In the genomic region with DNA sequence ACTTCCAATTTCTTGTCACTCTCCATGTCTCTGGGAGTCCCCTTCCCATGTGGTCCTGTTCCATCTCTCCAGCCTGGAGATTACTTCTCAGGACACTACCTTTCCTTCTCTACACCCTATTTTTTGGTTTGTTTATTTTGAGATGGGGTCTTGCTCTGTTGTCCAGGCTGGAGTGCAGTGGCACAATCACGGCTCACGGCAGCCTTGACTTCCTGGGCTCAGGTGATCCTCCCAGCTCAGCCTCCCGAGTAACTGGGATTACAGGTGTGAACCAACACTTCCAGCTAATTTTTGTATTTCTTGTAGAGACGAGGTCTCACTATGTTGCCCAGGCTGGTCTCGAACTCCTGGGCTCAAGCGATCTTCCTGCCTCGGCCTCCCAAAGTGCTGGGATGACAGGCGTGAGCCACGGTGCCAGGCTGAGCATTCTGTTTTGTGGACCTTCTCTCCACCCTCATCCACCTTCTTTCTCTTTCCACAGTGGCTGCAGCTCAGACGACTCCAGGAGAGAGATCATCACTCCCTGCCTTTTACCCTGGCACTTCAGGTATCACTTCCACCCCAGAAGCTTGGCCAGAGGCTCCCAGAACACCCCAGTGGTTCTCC, we compare ENCODE assay signal across 2 cellular contexts.
TF ChIP-seq lines count a peak whose summit lies in the region.

No MANE protein-coding gene starts in this region.

TF ChIP-seq in HEK293, 187 proteins besides CTCF, POLR2A, EP300 and RAD21:
- TF ChIP-seq ZNF121 (tag by site-specific recombination; IDR thresholded peaks at IDR 0.05) = peak; percentile 100
- 0 out of 2 replicates have a peak, but pooled peaks have one; percentile 5 for TF ChIP-seq ZSCAN23 (tag by site-specific recombination; IDR thresholded peaks at IDR 0.05)
- TF ChIP-seq ZNF280C (tag by site-specific recombination; IDR thresholded peaks at IDR 0.05) = peak; percentile 55; the same call in 1 of the 2 replicates
- TF ChIP-seq PRDM1 (tag by site-specific recombination; IDR thresholded peaks at IDR 0.05) = no peak
- TF ChIP-seq, protein P1, sequence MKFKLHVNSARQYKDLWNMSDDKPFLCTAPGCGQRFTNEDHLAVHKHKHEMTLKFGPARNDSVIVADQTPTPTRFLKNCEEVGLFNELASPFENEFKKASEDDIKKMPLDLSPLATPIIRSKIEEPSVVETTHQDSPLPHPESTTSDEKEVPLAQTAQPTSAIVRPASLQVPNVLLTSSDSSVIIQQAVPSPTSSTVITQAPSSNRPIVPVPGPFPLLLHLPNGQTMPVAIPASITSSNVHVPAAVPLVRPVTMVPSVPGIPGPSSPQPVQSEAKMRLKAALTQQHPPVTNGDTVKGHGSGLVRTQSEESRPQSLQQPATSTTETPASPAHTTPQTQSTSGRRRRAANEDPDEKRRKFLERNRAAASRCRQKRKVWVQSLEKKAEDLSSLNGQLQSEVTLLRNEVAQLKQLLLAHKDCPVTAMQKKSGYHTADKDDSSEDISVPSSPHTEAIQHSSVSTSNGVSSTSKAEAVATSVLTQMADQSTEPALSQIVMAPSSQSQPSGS (tag by site-specific recombination; IDR thresholded peaks at IDR 0.05; ENCODE audit: low read depth) = no peak
- 0 out of 2 replicates have a peak, but pooled peaks have one; percentile 32 for TF ChIP-seq ZNF146 (tag by site-specific recombination; IDR thresholded peaks at IDR 0.05)

TF ChIP-seq in GM12878, 131 proteins besides CTCF, POLR2A, EP300 and RAD21:
- TF ChIP-seq POLR2AphosphoS2 (IDR thresholded peaks at IDR 0.05; ENCODE audit: low read depth, low read length) (no peak), USF2 (IDR thresholded peaks at IDR 0.05; ENCODE audit: borderline replicate concordance, low read depth, low read length) (no peak), BACH1 (IDR thresholded peaks at IDR 0.05; ENCODE audit: borderline replicate concordance) (no peak), TBL1XR1 (IDR thresholded peaks at IDR 0.05; ENCODE audit: low read depth, low read length) (no peak), MXI1 (IDR thresholded peaks at IDR 0.05; ENCODE audit: low read depth, low read length) (no peak), CREB1 (IDR thresholded peaks at IDR 0.05; ENCODE audit: low read depth) (no peak), PAX8 (IDR thresholded peaks at IDR 0.05) (no peak), ATF7 (IDR thresholded peaks at IDR 0.05; ENCODE audit: low read depth) (no peak), PML (IDR thresholded peaks at IDR 0.05; ENCODE audit: low read length) (no peak), RBBP5 (conservative IDR thresholded peaks at IDR 0.05) (no peak), KAT2A (conservative IDR thresholded peaks at IDR 0.05; ENCODE audit: control insufficient read depth, low read depth, low read length) (no peak)
